Comparison of ENCODE assay signal across 8 cellular contexts in genomic region chr6:140485740-140486467, GRCh38.
DNase-seq lines count a peak whose midpoint lies in the region; ATAC-seq and TF ChIP-seq lines count a peak whose summit lies in the region.

No MANE protein-coding gene starts in this region.

- H3K4me3 ChIP-seq in GM12865 (ENCODE audit: low read depth, low read length) = no peak overlapping the region

- peak; percentile 80 for ATAC-seq in HG03565 (IDR thresholded peaks at IDR 0.05; ENCODE audit: unreplicated experiment)
- ATAC-seq in GM18907 (IDR thresholded peaks at IDR 0.05; ENCODE audit: unreplicated experiment) = no peak

- peaks cover 21% of the 10 kb centered on the region for H3K9me3 Mint-ChIP-seq in osteocyte (ENCODE audit: unreplicated experiment)
- no peaks in the 10 kb centered on the region for H3K9me3 Mint-ChIP-seq in activated T-cell treated with anti-CD3 and anti-CD28 coated beads, Interleukin-2, amount 50 U/mL, for 24 hours

- peak overlapping the region; percentile 1 for H3K4me3 Mint-ChIP-seq in osteocyte (ENCODE audit: unreplicated experiment)
- no peak overlapping the region for H3K4me3 Mint-ChIP-seq in activated T-cell treated with anti-CD3 and anti-CD28 coated beads, Interleukin-2, amount 50 U/mL, for 24 hours

- no peaks in the 10 kb centered on the region for H3K27me3 Mint-ChIP-seq in osteocyte (ENCODE audit: unreplicated experiment)
- no peaks in the 10 kb centered on the region for H3K27me3 Mint-ChIP-seq in activated T-cell treated with anti-CD3 and anti-CD28 coated beads, Interleukin-2, amount 50 U/mL, for 24 hours

- DNase-seq in GM12865 (ENCODE audit: low read depth) = peak; percentile 21
- DNase-seq in astrocyte of the hippocampus (ENCODE audit: low read depth, low spot score) = peak; percentile 79
- DNase-seq in osteocyte (ENCODE audit: extremely low spot score, unreplicated experiment) = no peak
- no peak for DNase-seq in DMS 273 (lab: John Stamatoyannopoulos, UW; ENCODE audit: unreplicated experiment)
- DNase-seq in HuH-7 (ENCODE audit: low spot score) = no peak
- no peak for DNase-seq in activated T-cell treated with anti-CD3 and anti-CD28 coated beads, Interleukin-2, amount 50 U/mL, for 24 hours

- H3K4me1 Mint-ChIP-seq in osteocyte (ENCODE audit: unreplicated experiment) = peaks cover 45% of the 10 kb centered on the region
- H3K4me1 Mint-ChIP-seq in activated T-cell treated with anti-CD3 and anti-CD28 coated beads, Interleukin-2, amount 50 U/mL, for 24 hours (ENCODE audit: low read depth) = peaks cover 10% of the 10 kb centered on the region

- H3K36me3 Mint-ChIP-seq in osteocyte (ENCODE audit: unreplicated experiment) = peaks cover 11% of the 10 kb centered on the region
- no peaks in the 10 kb centered on the region for H3K36me3 Mint-ChIP-seq in activated T-cell treated with anti-CD3 and anti-CD28 coated beads, Interleukin-2, amount 50 U/mL, for 24 hours (ENCODE audit: low read depth)

- H3K27ac Mint-ChIP-seq in osteocyte (ENCODE audit: unreplicated experiment) = peak overlapping the region; percentile 82
- no peak overlapping the region for H3K27ac Mint-ChIP-seq in activated T-cell treated with anti-CD3 and anti-CD28 coated beads, Interleukin-2, amount 50 U/mL, for 24 hours

- TF ChIP-seq CTCF in GM12865 (IDR thresholded peaks at IDR 0.05; ENCODE audit: insufficient read depth, low read depth, low read length, missing control alignments) = no peak
- no peak for TF ChIP-seq CTCF in osteocyte (IDR thresholded peaks at IDR 0.05)

Comparison
In these comparisons a context has a peak if more than half of its experiments do, and no peak if none do; other contexts are left out.
1. DNase-seq: peak in GM12865 (single experiment) and astrocyte of the hippocampus (single experiment); none in osteocyte (single experiment), DMS 273 (single experiment), HuH-7 (single experiment) and activated T-cell treated with anti-CD3 and anti-CD28 coated beads, Interleukin-2, amount 50 U/mL, for 24 hours (single experiment).